9 cellular contexts compared by ENCODE assay signal in genomic region chr7:19754521-19755116, GRCh38. TPM values are rescaled to one million over a fixed set of nuclear protein-coding genes. Genes with fewer than 3 reads are reported as not detected.
DNase-seq lines count a peak whose midpoint lies in the region; ATAC-seq, FAIRE-seq and TF ChIP-seq lines count a peak whose summit lies in the region.
"Had no signal": no experiment of that assay in that cellular context is flagged by ENCODE, and none has a peak within 500 bp of the region (broad histone marks: within the 10 kb centered on the region; RNA-seq: fewer than 3 reads in every experiment).

No MANE protein-coding gene starts in this region.

- peak; percentile 75 for FAIRE-seq in GM12892 (lab: Jason Lieb, UNC)
- FAIRE-seq: endometrium had no signal

- H3K9me3 ChIP-seq in A673 (ENCODE audit: low read depth, low read length, poor library complexity, severe bottlenecking) = no peaks in the 10 kb centered on the region

- no peak overlapping the region for H3K27ac ChIP-seq in A673 (ENCODE audit: low read depth, low read length, poor library complexity, severe bottlenecking)

- H3K27me3 Mint-ChIP-seq in WTC11 (ENCODE audit: low read depth) = no peaks in the 10 kb centered on the region

- no peak for TF ChIP-seq POLR2A in GM12892 (IDR thresholded peaks at IDR 0.05; ENCODE audit: low read depth, low read length)

- H3K36me3 Mint-ChIP-seq in WTC11 = no peaks in the 10 kb centered on the region

- no peaks in the 10 kb centered on the region for H3K4me1 ChIP-seq in A673 (ENCODE audit: insufficient read depth, low read length, poor library complexity, severe bottlenecking)

- no peak overlapping the region for H3K27ac Mint-ChIP-seq in WTC11

- TF ChIP-seq CTCF in A673 (conservative IDR thresholded peaks at IDR 0.05; ENCODE audit: low read depth, low read length) (peak; percentile 84), WTC11 (IDR thresholded peaks at IDR 0.05) (peak; percentile 91), kidney epithelial cell (IDR thresholded peaks at IDR 0.05; ENCODE audit: insufficient read depth, low read length, poor library complexity, severe bottlenecking) (peak; percentile 54)

- no peak for ATAC-seq in WTC11
- ATAC-seq in activated CD4-positive, CD25-positive, alpha-beta regulatory T cell treated with anti-CD3 and anti-CD28 coated beads, Interleukin-2, amount 50 U/mL, for 24 hours = no peak

- H3K4me3 ChIP-seq in A673 (ENCODE audit: low read depth, low read length, poor library complexity, severe bottlenecking) (no peak overlapping the region), kidney epithelial cell (ENCODE audit: low read depth, low read length) (no peak overlapping the region)

- CTCF ChIA-PET in A673 (lab: Charles Lee) = interaction anchor here (1.8 kb wide), 1 partner anchor 844 kb away, joined by 5 read pairs; no protein-coding TSS in a partner anchor
- CTCF ChIA-PET in WTC11 (lab: Charles Lee) = interaction anchor here (0.6 to 3.9 kb wide), 10 partner anchors 8 to 844 kb away, joined by 3 to 22 read pairs (median 6); partner anchors contain the start of genes POLR1F and TMEM196

- POLR2A ChIA-PET in A673 (lab: Charles Lee; ENCODE audit: low non-redundant PET) (no interaction called here), WTC11 (lab: Charles Lee) (no interaction called here)

- H3K9me3 Mint-ChIP-seq in WTC11 = no peaks in the 10 kb centered on the region

- DNase-seq in A673 (ENCODE audit: low spot score) = peak; percentile 60
- no peak for DNase-seq in GM12892 (ENCODE audit: insufficient read length)
- DNase-seq in NCI-H1694 treated with DMSO at 0.1 percent for 48 hours (lab: John Stamatoyannopoulos, UW) = peak; percentile 10
- DNase-seq in WTC11 (ENCODE audit: low spot score) = no peak
- no peak for DNase-seq in kidney epithelial cell (ENCODE audit: low read depth)
- no peak for DNase-seq in activated naive CD4-positive, alpha-beta T cell (lab: John Stamatoyannopoulos, UW)
- DNase-seq in ecto neural progenitor cell (ENCODE audit: low spot score) = no peak

- no TSS peak for BruUV-seq in A673 (replicated peaks; lab: Mats Ljungman, UMichigan)

- 0 out of 2 replicates have a peak, but pooled peaks cover 2% of the 10 kb centered on the region for H3K4me1 Mint-ChIP-seq in WTC11

- H3K27me3 ChIP-seq in A673 (replicated peaks; ENCODE audit: insufficient read depth, low read depth, low read length, poor library complexity) (peaks cover 42% of the 10 kb centered on the region), kidney epithelial cell (ENCODE audit: control insufficient read depth, insufficient read depth, low read length) (no peaks in the 10 kb centered on the region)

- H3K36me3 ChIP-seq in A673 (ENCODE audit: insufficient read depth, low read length, poor library complexity, severe bottlenecking) (no peaks in the 10 kb centered on the region), kidney epithelial cell (ENCODE audit: control insufficient read depth, insufficient read depth, low read length) (no peaks in the 10 kb centered on the region)

- H3K4me3 Mint-ChIP-seq in WTC11 = no peak overlapping the region

- intact Hi-C loops in A673 (cut with micrococcal nuclease; ENCODE audit: unreplicated experiment) = loop anchor here (2.0 to 5.0 kb wide), 4 partner anchors 418 to 893 kb away; no protein-coding TSS in a partner anchor

TF ChIP-seq in WTC11, 78 proteins besides CTCF, POLR2A, EP300 and RAD21:
- TF ChIP-seq, protein P1, sequence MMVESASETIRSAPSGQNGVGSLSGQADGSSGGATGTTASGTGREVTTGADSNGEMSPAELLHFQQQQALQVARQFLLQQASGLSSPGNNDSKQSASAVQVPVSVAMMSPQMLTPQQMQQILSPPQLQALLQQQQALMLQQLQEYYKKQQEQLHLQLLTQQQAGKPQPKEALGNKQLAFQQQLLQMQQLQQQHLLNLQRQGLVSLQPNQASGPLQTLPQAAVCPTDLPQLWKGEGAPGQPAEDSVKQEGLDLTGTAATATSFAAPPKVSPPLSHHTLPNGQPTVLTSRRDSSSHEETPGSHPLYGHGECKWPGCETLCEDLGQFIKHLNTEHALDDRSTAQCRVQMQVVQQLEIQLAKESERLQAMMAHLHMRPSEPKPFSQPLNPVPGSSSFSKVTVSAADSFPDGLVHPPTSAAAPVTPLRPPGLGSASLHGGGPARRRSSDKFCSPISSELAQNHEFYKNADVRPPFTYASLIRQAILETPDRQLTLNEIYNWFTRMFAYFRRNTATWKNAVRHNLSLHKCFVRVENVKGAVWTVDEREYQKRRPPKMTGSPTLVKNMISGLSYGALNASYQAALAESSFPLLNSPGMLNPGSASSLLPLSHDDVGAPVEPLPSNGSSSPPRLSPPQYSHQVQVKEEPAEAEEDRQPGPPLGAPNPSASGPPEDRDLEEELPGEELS (CRISPR knock-in tag; IDR thresholded peaks at IDR 0.05) = no peak
- TF ChIP-seq MXD4 (CRISPR knock-in tag; IDR thresholded peaks at IDR 0.05; ENCODE audit: borderline replicate concordance) (no peak), NR3C1 (CRISPR knock-in tag; conservative IDR thresholded peaks at IDR 0.05; ENCODE audit: low read depth) (no peak), ERG (CRISPR knock-in tag; IDR thresholded peaks at IDR 0.05) (no peak), SOX15 (CRISPR knock-in tag; IDR thresholded peaks at IDR 0.05) (no peak), ZBTB43 (CRISPR knock-in tag; IDR thresholded peaks at IDR 0.05) (no peak), SMAD4 (CRISPR knock-in tag; IDR thresholded peaks at IDR 0.05) (no peak), ZNF512 (CRISPR knock-in tag; IDR thresholded peaks at IDR 0.05; ENCODE audit: borderline replicate concordance) (no peak), ATF1 (CRISPR knock-in tag; IDR thresholded peaks at IDR 0.05) (no peak), JAZF1 (CRISPR knock-in tag; IDR thresholded peaks at IDR 0.05) (no peak)
- TF ChIP-seq, protein P2, sequence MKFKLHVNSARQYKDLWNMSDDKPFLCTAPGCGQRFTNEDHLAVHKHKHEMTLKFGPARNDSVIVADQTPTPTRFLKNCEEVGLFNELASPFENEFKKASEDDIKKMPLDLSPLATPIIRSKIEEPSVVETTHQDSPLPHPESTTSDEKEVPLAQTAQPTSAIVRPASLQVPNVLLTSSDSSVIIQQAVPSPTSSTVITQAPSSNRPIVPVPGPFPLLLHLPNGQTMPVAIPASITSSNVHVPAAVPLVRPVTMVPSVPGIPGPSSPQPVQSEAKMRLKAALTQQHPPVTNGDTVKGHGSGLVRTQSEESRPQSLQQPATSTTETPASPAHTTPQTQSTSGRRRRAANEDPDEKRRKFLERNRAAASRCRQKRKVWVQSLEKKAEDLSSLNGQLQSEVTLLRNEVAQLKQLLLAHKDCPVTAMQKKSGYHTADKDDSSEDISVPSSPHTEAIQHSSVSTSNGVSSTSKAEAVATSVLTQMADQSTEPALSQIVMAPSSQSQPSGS (CRISPR knock-in tag; IDR thresholded peaks at IDR 0.05; ENCODE audit: borderline replicate concordance, low read depth) = no peak

RNA-seq across cellular contexts. Expression of gene TMEM196, which starts 18.8 kb away (rescaled TPM):
- total RNA-seq in A673 (2021) (not detected in 2 replicates), WTC11 (2021) (0.11 to 0.42 TPM (median 0.16 TPM) in 3 replicates), kidney epithelial cell (not detected in 2 replicates)
- polyA plus RNA-seq in GM12892 (2012; ENCODE audit: missing spikeins) = not detected

RNA-seq across cellular contexts. Expression of gene POLR1F, which starts 45.8 kb away (rescaled TPM):
- total RNA-seq in A673 (2021) (19.0 and 20.1 TPM in 2 replicates), WTC11 (2021) (18.6 to 22.3 TPM (median 19.2 TPM) in 3 replicates), kidney epithelial cell (22.5 and 24.6 TPM in 2 replicates)
- polyA plus RNA-seq in GM12892 (2012; ENCODE audit: missing spikeins) = 16.8 TPM

Comparison
In these comparisons a context has a peak if more than half of its experiments do, and no peak if none do; other contexts are left out.
1. DNase-seq: peak in A673 (single experiment) and NCI-H1694 treated with DMSO at 0.1 percent for 48 hours (single experiment); none in GM12892 (single experiment), WTC11 (single experiment), kidney epithelial cell (single experiment), activated naive CD4-positive, alpha-beta T cell (0 of 4) and ecto neural progenitor cell (single experiment).
2. Peak in every context shown above with its lines, with median percentiles within 50 percentile points of each other: CTCF ChIP-seq.